In the genomic region with DNA sequence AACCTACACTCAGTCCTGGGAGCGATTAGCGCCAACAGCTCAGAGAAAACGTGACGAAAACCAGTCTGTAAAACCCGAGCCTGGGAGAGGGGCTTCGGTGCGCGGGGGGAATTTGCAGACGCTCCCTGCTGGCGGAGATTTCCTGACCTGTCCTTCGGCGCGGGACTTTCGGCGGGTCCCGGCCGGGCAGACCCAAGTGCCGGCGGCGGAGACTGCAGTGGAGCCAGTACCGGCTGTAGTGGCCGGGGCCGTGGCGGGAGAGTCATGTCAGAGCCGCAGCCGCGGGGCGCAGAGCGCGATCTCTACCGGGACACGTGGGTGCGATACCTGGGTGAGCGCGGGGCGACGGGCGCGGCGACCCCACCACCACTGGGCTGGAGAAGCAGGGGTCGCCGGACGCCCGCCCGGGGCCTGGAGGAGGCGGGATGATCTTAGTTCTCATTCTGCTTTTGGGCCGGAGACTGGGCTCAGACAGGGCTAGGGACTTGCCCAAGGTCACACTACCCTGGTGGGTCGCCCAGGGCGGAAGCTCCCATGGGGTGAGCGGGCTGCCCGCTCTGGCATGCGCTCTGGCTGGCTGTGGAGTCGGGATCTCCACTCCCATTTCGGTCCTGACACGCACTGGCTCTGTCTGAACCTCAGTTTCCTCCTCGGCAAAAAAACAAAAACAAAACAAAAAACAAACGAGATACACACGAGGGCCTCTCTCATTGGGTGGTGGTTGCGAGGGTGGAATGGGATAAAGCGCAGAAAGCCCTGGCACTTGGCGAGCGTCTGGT, we compare ENCODE assay signal across 1 cellular context.
TF ChIP-seq lines count a peak whose summit lies in the region.

Gene MTFP1 (plus strand): TSS at position 153 of the 779 bp plus-strand sequence. CDS start 112 bp downstream, at position 265.

TF ChIP-seq in GM12878, 131 proteins besides CTCF, POLR2A, EP300 and RAD21 (continued from another document and continues in another):
- TF ChIP-seq NKRF (conservative IDR thresholded peaks at IDR 0.05) (peak; percentile 95), NR2C1 (IDR thresholded peaks at IDR 0.05) (no peak), SMAD1 (IDR thresholded peaks at IDR 0.05; ENCODE audit: low read depth, partially characterized antibody) (no peak), HDAC6 (IDR thresholded peaks at IDR 0.05; ENCODE audit: unreplicated experiment) (no peak), MXI1 (IDR thresholded peaks at IDR 0.05; ENCODE audit: low read depth, low read length) (peak; percentile 80), MTA2 (IDR thresholded peaks at IDR 0.05; ENCODE audit: low read depth) (no peak), IRF5 (IDR thresholded peaks at IDR 0.05; ENCODE audit: borderline replicate concordance) (no peak), SREBF2 (IDR thresholded peaks at IDR 0.05; ENCODE audit: low read length) (no peak), ZBTB11 (CRISPR knock-in tag; IDR thresholded peaks at IDR 0.05) (no peak), RFX5 (IDR thresholded peaks at IDR 0.05; ENCODE audit: low read depth, low read length) (no peak), RELA (IDR thresholded peaks at IDR 0.05; ENCODE audit: borderline replicate concordance, partially characterized antibody) (no peak), SMAD5 (IDR thresholded peaks at IDR 0.05; ENCODE audit: low read depth) (0 out of 2 replicates have a peak, but pooled peaks have one; percentile 35), RCOR1 (conservative IDR thresholded peaks at IDR 0.05; ENCODE audit: low read depth, low read length) (no peak), MYC (IDR thresholded peaks at IDR 0.05; ENCODE audit: insufficient read depth, insufficient read length, insufficient replicate concordance, low read length, severe bottlenecking) (no peak), TCF7 (IDR thresholded peaks at IDR 0.05; ENCODE audit: borderline replicate concordance) (no peak), ETV6 (conservative IDR thresholded peaks at IDR 0.05 in 1 of 2, IDR thresholded peaks at IDR 0.05 in 1 of 2; ENCODE audit: borderline replicate concordance in 1 of 2, low read depth in 1 of 2) (no peak), IRF4 (IDR thresholded peaks at IDR 0.05; ENCODE audit: low read depth, low read length) (0 out of 2 replicates have a peak, but pooled peaks have one; percentile 9), KAT2A (conservative IDR thresholded peaks at IDR 0.05; ENCODE audit: control insufficient read depth, low read depth, low read length) (no peak), ASH2L (IDR thresholded peaks at IDR 0.05; ENCODE audit: borderline replicate concordance, low read depth) (no peak), CBFB (IDR thresholded peaks at IDR 0.05; ENCODE audit: low read depth) (no peak), BHLHE40 (IDR thresholded peaks at IDR 0.05; ENCODE audit: borderline replicate concordance in 1 of 2, low read depth in 2 of 2, low read length in 1 of 2) (peak; percentile 82 to 87), GATAD2B (conservative IDR thresholded peaks at IDR 0.05; ENCODE audit: low read depth) (peak; percentile 81), MLLT1 (IDR thresholded peaks at IDR 0.05) (no peak; the same call in 1 of the 2 replicates), TARDBP (IDR thresholded peaks at IDR 0.05; ENCODE audit: borderline replicate concordance) (no peak), SRF (IDR thresholded peaks at IDR 0.05; ENCODE audit: low read depth in 2 of 2, low read length in 2 of 2) (no peak), HDGF (IDR thresholded peaks at IDR 0.05) (no peak), BACH1 (IDR thresholded peaks at IDR 0.05; ENCODE audit: borderline replicate concordance) (0 out of 2 replicates have a peak, but pooled peaks have one; percentile 23), KDM1A (IDR thresholded peaks at IDR 0.05; ENCODE audit: borderline replicate concordance) (no peak), SMC3 (IDR thresholded peaks at IDR 0.05; ENCODE audit: borderline replicate concordance, low read length) (no peak)
- TF ChIP-seq, protein P1, sequence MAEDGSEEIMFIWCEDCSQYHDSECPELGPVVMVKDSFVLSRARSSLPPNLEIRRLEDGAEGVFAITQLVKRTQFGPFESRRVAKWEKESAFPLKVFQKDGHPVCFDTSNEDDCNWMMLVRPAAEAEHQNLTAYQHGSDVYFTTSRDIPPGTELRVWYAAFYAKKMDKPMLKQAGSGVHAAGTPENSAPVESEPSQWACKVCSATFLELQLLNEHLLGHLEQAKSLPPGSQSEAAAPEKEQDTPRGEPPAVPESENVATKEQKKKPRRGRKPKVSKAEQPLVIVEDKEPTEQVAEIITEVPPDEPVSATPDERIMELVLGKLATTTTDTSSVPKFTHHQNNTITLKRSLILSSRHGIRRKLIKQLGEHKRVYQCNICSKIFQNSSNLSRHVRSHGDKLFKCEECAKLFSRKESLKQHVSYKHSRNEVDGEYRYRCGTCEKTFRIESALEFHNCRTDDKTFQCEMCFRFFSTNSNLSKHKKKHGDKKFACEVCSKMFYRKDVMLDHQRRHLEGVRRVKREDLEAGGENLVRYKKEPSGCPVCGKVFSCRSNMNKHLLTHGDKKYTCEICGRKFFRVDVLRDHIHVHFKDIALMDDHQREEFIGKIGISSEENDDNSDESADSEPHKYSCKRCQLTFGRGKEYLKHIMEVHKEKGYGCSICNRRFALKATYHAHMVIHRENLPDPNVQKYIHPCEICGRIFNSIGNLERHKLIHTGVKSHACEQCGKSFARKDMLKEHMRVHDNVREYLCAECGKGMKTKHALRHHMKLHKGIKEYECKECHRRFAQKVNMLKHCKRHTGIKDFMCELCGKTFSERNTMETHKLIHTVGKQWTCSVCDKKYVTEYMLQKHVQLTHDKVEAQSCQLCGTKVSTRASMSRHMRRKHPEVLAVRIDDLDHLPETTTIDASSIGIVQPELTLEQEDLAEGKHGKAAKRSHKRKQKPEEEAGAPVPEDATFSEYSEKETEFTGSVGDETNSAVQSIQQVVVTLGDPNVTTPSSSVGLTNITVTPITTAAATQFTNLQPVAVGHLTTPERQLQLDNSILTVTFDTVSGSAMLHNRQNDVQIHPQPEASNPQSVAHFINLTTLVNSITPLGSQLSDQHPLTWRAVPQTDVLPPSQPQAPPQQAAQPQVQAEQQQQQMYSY (CRISPR knock-in tag; IDR thresholded peaks at IDR 0.05) = no peak
- TF ChIP-seq, protein P2, sequence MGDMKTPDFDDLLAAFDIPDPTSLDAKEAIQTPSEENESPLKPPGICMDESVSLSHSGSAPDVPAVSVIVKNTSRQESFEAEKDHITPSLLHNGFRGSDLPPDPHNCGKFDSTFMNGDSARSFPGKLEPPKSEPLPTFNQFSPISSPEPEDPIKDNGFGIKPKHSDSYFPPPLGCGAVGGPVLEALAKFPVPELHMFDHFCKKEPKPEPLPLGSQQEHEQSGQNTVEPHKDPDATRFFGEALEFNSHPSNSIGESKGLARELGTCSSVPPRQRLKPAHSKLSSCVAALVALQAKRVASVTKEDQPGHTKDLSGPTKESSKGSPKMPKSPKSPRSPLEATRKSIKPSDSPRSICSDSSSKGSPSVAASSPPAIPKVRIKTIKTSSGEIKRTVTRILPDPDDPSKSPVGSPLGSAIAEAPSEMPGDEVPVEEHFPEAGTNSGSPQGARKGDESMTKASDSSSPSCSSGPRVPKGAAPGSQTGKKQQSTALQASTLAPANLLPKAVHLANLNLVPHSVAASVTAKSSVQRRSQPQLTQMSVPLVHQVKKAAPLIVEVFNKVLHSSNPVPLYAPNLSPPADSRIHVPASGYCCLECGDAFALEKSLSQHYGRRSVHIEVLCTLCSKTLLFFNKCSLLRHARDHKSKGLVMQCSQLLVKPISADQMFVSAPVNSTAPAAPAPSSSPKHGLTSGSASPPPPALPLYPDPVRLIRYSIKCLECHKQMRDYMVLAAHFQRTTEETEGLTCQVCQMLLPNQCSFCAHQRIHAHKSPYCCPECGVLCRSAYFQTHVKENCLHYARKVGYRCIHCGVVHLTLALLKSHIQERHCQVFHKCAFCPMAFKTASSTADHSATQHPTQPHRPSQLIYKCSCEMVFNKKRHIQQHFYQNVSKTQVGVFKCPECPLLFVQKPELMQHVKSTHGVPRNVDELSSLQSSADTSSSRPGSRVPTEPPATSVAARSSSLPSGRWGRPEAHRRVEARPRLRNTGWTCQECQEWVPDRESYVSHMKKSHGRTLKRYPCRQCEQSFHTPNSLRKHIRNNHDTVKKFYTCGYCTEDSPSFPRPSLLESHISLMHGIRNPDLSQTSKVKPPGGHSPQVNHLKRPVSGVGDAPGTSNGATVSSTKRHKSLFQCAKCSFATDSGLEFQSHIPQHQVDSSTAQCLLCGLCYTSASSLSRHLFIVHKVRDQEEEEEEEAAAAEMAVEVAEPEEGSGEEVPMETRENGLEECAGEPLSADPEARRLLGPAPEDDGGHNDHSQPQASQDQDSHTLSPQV (IDR thresholded peaks at IDR 0.05) = no peak
